In genomic region chr4:105276361-105276760, GRCh38 we compare ENCODE assay signal across 17 cellular contexts.
"Had no signal": no experiment of that assay in that cellular context is flagged by ENCODE, and none has a peak within 500 bp of the region (broad histone marks: within the 10 kb centered on the region; RNA-seq: fewer than 3 reads in every experiment).

No MANE protein-coding gene starts in this region.

- H3K27me3 Mint-ChIP-seq: naive thymus-derived CD8-positive, alpha-beta T cell had no signal

- H3K27ac Mint-ChIP-seq: naive thymus-derived CD8-positive, alpha-beta T cell had no signal

- H3K9me3 Mint-ChIP-seq: naive thymus-derived CD8-positive, alpha-beta T cell; neural crest cell had no signal

- DNase-seq: effector memory CD4-positive, alpha-beta T cell; heart right ventricle; hypothalamus; islet precursor cell; mucosa of descending colon; naive thymus-derived CD8-positive, alpha-beta T cell; posterior cingulate gyrus; sigmoid colon; stimulated activated CD4-positive, alpha-beta T cell treated with anti-CD3 and anti-CD28 coated beads, Interleukin-2, amount 100 ng/mL, for 24 hours; stimulated activated CD4-positive, alpha-beta T cell treated with anti-CD3 and anti-CD28 coated beads, Interleukin-4, amount 100 ng/mL, for 4 hours; stimulated activated naive CD4-positive, alpha-beta T cell treated with Interleukin-2 at 50 U/mL for 16 hours; tibial artery; upper lobe of left lung; uterus had no signal

- H3K4me3 Mint-ChIP-seq: naive thymus-derived CD8-positive, alpha-beta T cell; neural crest cell had no signal

- H3K4me1 Mint-ChIP-seq: neural crest cell had no signal

- ATAC-seq: esophagus mucosa; heart right ventricle; left lobe of liver; mucosa of descending colon; naive thymus-derived CD8-positive, alpha-beta T cell had no signal
